ENCODE assay signal across 12 cellular contexts in genomic region chr13:47903836-47904235, GRCh38.
DNase-seq lines count a peak whose midpoint lies in the region; ATAC-seq and TF ChIP-seq lines count a peak whose summit lies in the region.
"Had no signal": no experiment of that assay in that cellular context is flagged by ENCODE, and none has a peak within 500 bp of the region (broad histone marks: within the 10 kb centered on the region; RNA-seq: fewer than 3 reads in every experiment).

No MANE protein-coding gene starts in this region.

- TF ChIP-seq EP300 in esophagus muscularis mucosa (IDR thresholded peaks at IDR 0.05), result no peak

- H3K36me3 ChIP-seq in esophagus muscularis mucosa, result peaks cover 0 to 9% (median 0%) of the 10 kb centered on the region in 4 donors

- H3K27me3 ChIP-seq in esophagus muscularis mucosa, result no peaks in the 10 kb centered on the region

- DNase-seq in ELR (ENCODE audit: low read depth) (peak; percentile 64), NOMO-1 treated with DMSO at 0.1 percent for 48 hours (lab: John Stamatoyannopoulos, UW; ENCODE audit: unreplicated experiment) (peak; percentile 94), coronary artery (ENCODE audit: low spot score) (no peak), renal cortical epithelial cell (ENCODE audit: low read depth) (peak; percentile 74), NCI-H2107 (lab: John Stamatoyannopoulos, UW) (no peak), esophagus muscularis mucosa (ENCODE audit: extremely low spot score) (no peak)
- no peak for DNase-seq in central memory CD4-positive, alpha-beta T cell
- DNase-seq: activated naive CD4-positive, alpha-beta T cell treated with anti-CD3 and anti-CD28 coated beads, Interleukin-2, amount 10 ng/mL, durations not matched to agents 7 days and 5 days; foreskin melanocyte; naive thymus-derived CD8-positive, alpha-beta T cell; NCI-H2029 had no signal

- H3K27ac ChIP-seq in coronary artery (no peak overlapping the region), esophagus muscularis mucosa (replicated peaks in 1 of 4) (no peak overlapping the region)

- H3K9me3 ChIP-seq in esophagus muscularis mucosa, result no peaks in the 10 kb centered on the region

- intact Hi-C loops in esophagus muscularis mucosa (cut with DNase I), result no loop called here

- no peak for TF ChIP-seq POLR2A in esophagus muscularis mucosa (IDR thresholded peaks at IDR 0.05; ENCODE audit: low read depth)

- TF ChIP-seq CTCF in coronary artery (IDR thresholded peaks at IDR 0.05), result no peak
- no peak for TF ChIP-seq CTCF in esophagus muscularis mucosa (IDR thresholded peaks at IDR 0.05)

- 77% methylated on average over 6 of the region's 6 CpGs for WGBS in esophagus muscularis mucosa

- H3K4me1 ChIP-seq in esophagus muscularis mucosa, result no peaks in the 10 kb centered on the region

- no peak for ATAC-seq in GM21717 (IDR thresholded peaks at IDR 0.05; ENCODE audit: unreplicated experiment)
- ATAC-seq: naive thymus-derived CD8-positive, alpha-beta T cell had no signal

- peak overlapping the region; percentile 34 for H3K4me3 ChIP-seq in coronary artery
- peak overlapping the region in 2 of 4 donors; percentile 20 to 21 for H3K4me3 ChIP-seq in esophagus muscularis mucosa

Comparison
In these comparisons a context has a peak if more than half of its experiments do, and no peak if none do; other contexts are left out.
1. DNase-seq: peak in ELR (single experiment), NOMO-1 treated with DMSO at 0.1 percent for 48 hours (single experiment) and renal cortical epithelial cell (single experiment); none in coronary artery (single experiment), NCI-H2107 (single experiment), esophagus muscularis mucosa (single experiment) and central memory CD4-positive, alpha-beta T cell (single experiment).